Comparison of ENCODE assay signal across 19 cellular contexts in the genomic region with DNA sequence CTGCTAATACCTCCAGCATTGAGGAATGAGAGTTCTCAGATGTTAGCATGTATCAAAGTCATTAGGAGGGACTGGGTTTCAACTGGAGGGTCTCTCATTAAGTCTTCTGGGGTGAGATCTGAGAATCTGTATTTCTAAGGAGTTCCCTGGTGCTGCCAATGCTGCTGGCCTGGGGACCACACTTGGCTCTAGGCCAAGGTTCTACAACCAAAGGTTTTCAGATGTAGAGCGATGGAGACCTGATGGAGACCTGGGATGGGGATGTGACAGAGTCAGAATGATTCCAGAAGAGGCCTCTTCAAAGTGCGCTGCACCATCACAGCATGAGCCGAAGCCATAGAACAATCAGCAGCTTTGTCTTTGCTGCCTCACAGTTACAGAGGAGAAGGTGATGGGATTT. TPM values are rescaled to one million over a fixed set of nuclear protein-coding genes. Genes with fewer than 3 reads are reported as not detected.
DNase-seq lines count a peak whose midpoint lies in the region; ATAC-seq and TF ChIP-seq lines count a peak whose summit lies in the region.
"Had no signal": no experiment of that assay in that cellular context is flagged by ENCODE, and none has a peak within 500 bp of the region (broad histone marks: within the 10 kb centered on the region; RNA-seq: fewer than 3 reads in every experiment).

No MANE protein-coding gene starts in this region.

- in situ Hi-C loops in KBM-7 (cut with MboI; ENCODE audit: low pct_unique_long_range_greater_than_20kb, low sequenced_read_pairs) = no loop called here

- no peaks in the 10 kb centered on the region for H3K9me3 ChIP-seq in CD8-positive, alpha-beta memory T cell (ENCODE audit: low read length)
- H3K9me3 ChIP-seq in upper lobe of left lung = no peaks in the 10 kb centered on the region
- H3K9me3 ChIP-seq: BE2C, Caco-2 had no signal

- TF ChIP-seq EP300 in upper lobe of left lung (IDR thresholded peaks at IDR 0.05) = no peak

- no peaks in the 10 kb centered on the region for H3K9me3 Mint-ChIP-seq in activated naive CD4-positive, alpha-beta T cell treated with anti-CD3 and anti-CD28 coated beads, Interleukin-2, amount 10 ng/mL, durations not matched to agents 7 days and 5 days
- no peaks in the 10 kb centered on the region for H3K9me3 Mint-ChIP-seq in activated naive CD4-positive, alpha-beta T cell treated with anti-CD3 and anti-CD28 coated beads, Interleukin-2, amount 50 U/mL, for 72 hours
- no peaks in the 10 kb centered on the region for H3K9me3 Mint-ChIP-seq in CD8-positive, alpha-beta memory T cell

- ATAC-seq in activated naive CD4-positive, alpha-beta T cell treated with anti-CD3 and anti-CD28 coated beads, Interleukin-2, amount 50 U/mL, for 72 hours = no peak
- no peak for ATAC-seq in upper lobe of left lung (ENCODE audit: low FRiP score in 2 of 2)
- ATAC-seq: HepG2, Panc1, Right ventricle myocardium inferior had no signal

- TF ChIP-seq CTCF in upper lobe of left lung (IDR thresholded peaks at IDR 0.05) (no peak), foreskin fibroblast (IDR thresholded peaks at IDR 0.05; ENCODE audit: low read depth, low read length) (no peak)

- H3K27ac ChIP-seq in CD8-positive, alpha-beta memory T cell (ENCODE audit: low read depth, low read length) = no peak overlapping the region
- peak overlapping the region in 3 of 4 donors; percentile 57 to 71 (median 69) for H3K27ac ChIP-seq in upper lobe of left lung

- H3K4me1 ChIP-seq in CD8-positive, alpha-beta memory T cell (ENCODE audit: insufficient read depth, low read length) = peaks cover 84% of the 10 kb centered on the region
- H3K4me1 ChIP-seq in upper lobe of left lung = peaks cover 11 to 39% (median 21%) of the 10 kb centered on the region in 4 donors
- H3K4me1 ChIP-seq: BE2C had no signal

- POLR2A ChIA-PET in CD8-positive, alpha-beta memory T cell (lab: Charles Lee) = no interaction called here

- peak overlapping the region; percentile 16 for H3K4me3 ChIP-seq in CD8-positive, alpha-beta memory T cell (ENCODE audit: low read length)
- H3K4me3 ChIP-seq in upper lobe of left lung (no peak overlapping the region), foreskin fibroblast (ENCODE audit: low read depth in 1 of 2, low read length in 2 of 2) (no peak overlapping the region)

- CTCF ChIA-PET in activated naive CD4-positive, alpha-beta T cell treated with anti-CD3 and anti-CD28 coated beads, Interleukin-2, amount 10 ng/mL, durations not matched to agents 7 days and 5 days (lab: Charles Lee) = no interaction called here
- CTCF ChIA-PET in CD8-positive, alpha-beta memory T cell (lab: Charles Lee) = interaction anchor here (8.8 kb wide), 1 partner anchor 18 kb away, joined by 115 read pairs; no protein-coding TSS in a partner anchor

- H3K4me1 Mint-ChIP-seq in activated naive CD4-positive, alpha-beta T cell treated with anti-CD3 and anti-CD28 coated beads, Interleukin-2, amount 10 ng/mL, durations not matched to agents 7 days and 5 days = peaks cover 97% of the 10 kb centered on the region
- H3K4me1 Mint-ChIP-seq in CD8-positive, alpha-beta memory T cell = peaks cover 69 to 81% (median 76%) of the 10 kb centered on the region in 3 donors

- peaks cover 10% of the 10 kb centered on the region for H3K27me3 Mint-ChIP-seq in activated naive CD4-positive, alpha-beta T cell treated with anti-CD3 and anti-CD28 coated beads, Interleukin-2, amount 10 ng/mL, durations not matched to agents 7 days and 5 days
- peaks cover 6 to 8% of the 10 kb centered on the region in 2 donors for H3K27me3 Mint-ChIP-seq in CD8-positive, alpha-beta memory T cell

- TF ChIP-seq POLR2A in erythroblast (IDR thresholded peaks at IDR 0.05; ENCODE audit: low read length) = no peak
- no peak for TF ChIP-seq POLR2A in upper lobe of left lung (IDR thresholded peaks at IDR 0.05)

- DNase-seq in activated naive CD4-positive, alpha-beta T cell treated with anti-CD3 and anti-CD28 coated beads, Interleukin-2, amount 10 ng/mL, durations not matched to agents 7 days and 5 days = no peak
- DNase-seq in activated naive CD4-positive, alpha-beta T cell treated with anti-CD3 and anti-CD28 coated beads, Interleukin-2, amount 50 U/mL, for 72 hours (ENCODE audit: low spot score in 2 of 2) = no peak
- peak in 1 of 5 donors; percentile 17 for DNase-seq in CD8-positive, alpha-beta memory T cell
- DNase-seq in erythroblast (lab: John Stamatoyannopoulos, UW) = peak; percentile 36 to 45
- no peak for DNase-seq in upper lobe of left lung
- DNase-seq in KBM-7 = no peak
- DNase-seq in foreskin fibroblast = no peak
- DNase-seq: ACHN, BE2C, Caco-2, DMS53, Karpas-422, NCI-H1105 treated with DMSO at 0.1 percent for 48 hours, NCI-H187, NCI-H2171 treated with DMSO at 0.1 percent for 48 hours, NCI-H774 had no signal

- no peaks in the 10 kb centered on the region for H3K36me3 ChIP-seq in CD8-positive, alpha-beta memory T cell (ENCODE audit: insufficient read depth, low read length)
- H3K36me3 ChIP-seq in upper lobe of left lung = no peaks in the 10 kb centered on the region
- H3K36me3 ChIP-seq: BE2C had no signal

- peaks cover 9% of the 10 kb centered on the region for H3K36me3 Mint-ChIP-seq in activated naive CD4-positive, alpha-beta T cell treated with anti-CD3 and anti-CD28 coated beads, Interleukin-2, amount 10 ng/mL, durations not matched to agents 7 days and 5 days
- H3K36me3 Mint-ChIP-seq in activated naive CD4-positive, alpha-beta T cell treated with anti-CD3 and anti-CD28 coated beads, Interleukin-2, amount 50 U/mL, for 72 hours = no peaks in the 10 kb centered on the region
- H3K36me3 Mint-ChIP-seq in CD8-positive, alpha-beta memory T cell = no peaks in the 10 kb centered on the region

- no peaks in the 10 kb centered on the region for H3K27me3 ChIP-seq in CD8-positive, alpha-beta memory T cell (ENCODE audit: insufficient read depth, low read length, poor library complexity, severe bottlenecking)
- H3K27me3 ChIP-seq in upper lobe of left lung = no peaks in the 10 kb centered on the region

- peak overlapping the region; percentile 97 for H3K27ac Mint-ChIP-seq in activated naive CD4-positive, alpha-beta T cell treated with anti-CD3 and anti-CD28 coated beads, Interleukin-2, amount 10 ng/mL, durations not matched to agents 7 days and 5 days
- H3K27ac Mint-ChIP-seq in activated naive CD4-positive, alpha-beta T cell treated with anti-CD3 and anti-CD28 coated beads, Interleukin-2, amount 50 U/mL, for 72 hours = no peak overlapping the region
- peak overlapping the region in 6 of 8 donors; percentile 15 to 92 (median 52) for H3K27ac Mint-ChIP-seq in CD8-positive, alpha-beta memory T cell

- WGBS in upper lobe of left lung, 2 donors = 92 to 100% methylated on average over 3 of the region's 3 CpGs

- no peak overlapping the region for H3K4me3 Mint-ChIP-seq in activated naive CD4-positive, alpha-beta T cell treated with anti-CD3 and anti-CD28 coated beads, Interleukin-2, amount 10 ng/mL, durations not matched to agents 7 days and 5 days
- H3K4me3 Mint-ChIP-seq in CD8-positive, alpha-beta memory T cell = peak overlapping the region in 4 of 7 donors; percentile 4 to 75 (median 10)

RNA-seq across cellular contexts. Expression of gene ST8SIA6, which starts 27.2 kb away (rescaled TPM):
- under 1 TPM in 1 of 2 donors, not detected in 1; 0.10 TPM for total RNA-seq in activated naive CD4-positive, alpha-beta T cell treated with anti-CD3 and anti-CD28 coated beads, Interleukin-2, amount 50 U/mL, for 72 hours
- not detected for total RNA-seq in CD8-positive, alpha-beta memory T cell
- 1.9 TPM for polyA plus RNA-seq in CD8-positive, alpha-beta memory T cell
- total RNA-seq in upper lobe of left lung = 10 to 100 TPM in 1 of 6 donors, 1 to 10 TPM in 5; 5.5 to 12.6 (median 7.0) TPM
- total RNA-seq: HepG2 had no signal
- polyA plus RNA-seq: HepG2 had no signal

Comparison
In these comparisons a context has a peak if more than half of its experiments do, and no peak if none do; other contexts are left out.
1. H3K27ac Mint-ChIP-seq: peak in activated naive CD4-positive, alpha-beta T cell treated with anti-CD3 and anti-CD28 coated beads, Interleukin-2, amount 10 ng/mL, durations not matched to agents 7 days and 5 days (single experiment) and CD8-positive, alpha-beta memory T cell (6 of 8); none in activated naive CD4-positive, alpha-beta T cell treated with anti-CD3 and anti-CD28 coated beads, Interleukin-2, amount 50 U/mL, for 72 hours (0 of 2).
2. DNase-seq: peak in erythroblast (2 of 2); none in activated naive CD4-positive, alpha-beta T cell treated with anti-CD3 and anti-CD28 coated beads, Interleukin-2, amount 10 ng/mL, durations not matched to agents 7 days and 5 days (single experiment), activated naive CD4-positive, alpha-beta T cell treated with anti-CD3 and anti-CD28 coated beads, Interleukin-2, amount 50 U/mL, for 72 hours (0 of 2), upper lobe of left lung (0 of 2), KBM-7 (single experiment) and foreskin fibroblast (0 of 2).
3. RNA of gene ST8SIA6, which starts 27.2 kb away (total RNA-seq): 5.5 to 12.6 TPM in upper lobe of left lung; 0.10 TPM in activated naive CD4-positive, alpha-beta T cell treated with anti-CD3 and anti-CD28 coated beads, Interleukin-2, amount 50 U/mL, for 72 hours and not detected in CD8-positive, alpha-beta memory T cell; every median in the first group is over 4 times any median in the second.